Comparison of ENCODE assay signal across 24 cellular contexts in the genomic region with DNA sequence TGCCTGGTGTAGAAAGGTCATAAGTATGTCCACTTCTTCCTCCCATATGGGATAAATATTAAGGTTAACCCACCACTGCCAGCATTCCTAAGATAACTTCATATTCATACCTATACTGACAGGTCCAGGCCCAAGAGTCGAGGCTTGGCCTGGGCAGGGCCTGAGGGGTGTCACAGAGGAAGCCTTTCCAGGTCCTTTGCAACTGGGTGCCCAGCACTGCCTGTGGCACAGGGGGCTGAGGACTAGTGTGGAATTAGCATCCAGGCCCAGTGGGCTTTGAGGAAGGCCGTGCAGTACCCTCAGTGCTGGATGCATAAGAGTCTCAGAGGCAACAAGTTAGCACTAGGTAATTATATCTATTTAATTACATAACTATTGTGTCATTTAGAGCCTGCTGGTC.
"Had no signal": no experiment of that assay in that cellular context is flagged by ENCODE, and none has a peak within 500 bp of the region (broad histone marks: within the 10 kb centered on the region; RNA-seq: fewer than 3 reads in every experiment).

No MANE protein-coding gene starts in this region.

- DNase-seq: colonic mucosa; cortex of kidney; effector CD8-positive, alpha-beta T cell; effector memory CD8-positive, alpha-beta T cell; endodermal cell; erythroblast; esophagus squamous epithelium; foreskin fibroblast; foreskin melanocyte; heart left ventricle; hypothalamus; immature natural killer cell; islet precursor cell; kidney; kidney glomerular epithelial cell; left lung; left ventricle myocardium superior; lower lobe of right lung; mesendoderm; midbrain had no signal

- H3K27me3 ChIP-seq: colonic mucosa, esophagus squamous epithelium, gastroesophageal sphincter, heart left ventricle, hepatocyte had no signal

- H3K4me1 ChIP-seq: colonic mucosa, esophagus squamous epithelium, left lung, lower lobe of right lung had no signal

- H3K9me3 ChIP-seq: colonic mucosa, esophagus squamous epithelium, gastroesophageal sphincter, heart left ventricle, left lung, lower lobe of right lung had no signal

- H3K4me3 ChIP-seq: colonic mucosa, esophagus squamous epithelium, gastroesophageal sphincter, heart left ventricle, hepatocyte, left lung, lower lobe of right lung had no signal

- H3K27ac ChIP-seq: colonic mucosa, epithelial cell of prostate, esophagus squamous epithelium, gastroesophageal sphincter, heart left ventricle, hepatocyte, left lung, lower lobe of right lung had no signal

- ATAC-seq: effector memory CD8-positive, alpha-beta T cell; esophagus mucosa; gastroesophageal sphincter; heart left ventricle; left lung; left ventricle myocardium superior; lower lobe of right lung had no signal

- H3K36me3 ChIP-seq: colonic mucosa, esophagus squamous epithelium, gastroesophageal sphincter, heart left ventricle, left lung, lower lobe of right lung had no signal
